Comparison of ENCODE assay signal across 8 cellular contexts in genomic region chr1:212455406-212456165, GRCh38. TPM values are rescaled to one million over a fixed set of nuclear protein-coding genes. Genes with fewer than 3 reads are reported as not detected.
DNase-seq lines count a peak whose midpoint lies in the region; ATAC-seq and TF ChIP-seq lines count a peak whose summit lies in the region.

No MANE protein-coding gene starts in this region.

- H3K4me3 ChIP-seq in cardiac fibroblast (replicated peaks in 1 of 2; ENCODE audit: low read depth in 2 of 2, low read length in 2 of 2) = no peak overlapping the region

- no peaks in the 10 kb centered on the region for H3K9me3 Mint-ChIP-seq in activated B cell treated with CpG ODN at 0.5 μM for 24 hours

- H3K27ac Mint-ChIP-seq in activated B cell treated with CpG ODN at 0.5 μM for 24 hours = no peak overlapping the region

- intact Hi-C loops in activated B cell treated with CpG ODN at 0.5 μM for 24 hours (cut with micrococcal nuclease) = loop anchor here (1.0 to 5.0 kb wide), 9 partner anchors 40 to 775 kb away; partner anchors contain the start of genes DTL and INTS7

- POLR2A ChIA-PET in activated B cell treated with CpG ODN at 0.5 μM for 24 hours (lab: Charles Lee) = interaction anchor here (0.5 to 1.8 kb wide), 5 partner anchors 41 to 385 kb away, joined by 3 to 8 read pairs (median 5); partner anchors contain the start of gene PACC1

- DNase-seq in EH (ENCODE audit: low read depth) (peak; percentile 80), NCI-H2196 (lab: John Stamatoyannopoulos, UW; ENCODE audit: unreplicated experiment) (peak; percentile 82), activated B cell treated with CpG ODN at 0.5 μM for 24 hours (peak; percentile 76), cardiac fibroblast (ENCODE audit: low read depth in 2 of 2) (peak; percentile 90 to 92), kidney glomerular epithelial cell (lab: John Stamatoyannopoulos, UW) (peak; percentile 45)
- peak; percentile 80 to 89 for DNase-seq in stimulated activated CD4-positive, alpha-beta T cell treated with anti-CD3 and anti-CD28 coated beads, Interleukin-1b, Interleukin-23, amount 100 ng/mL, for 4 hours (ENCODE audit: low read depth in 2 of 2)

- H3K36me3 Mint-ChIP-seq in activated B cell treated with CpG ODN at 0.5 μM for 24 hours (ENCODE audit: low read depth) = no peaks in the 10 kb centered on the region

- H3K27me3 Mint-ChIP-seq in activated B cell treated with CpG ODN at 0.5 μM for 24 hours = no peaks in the 10 kb centered on the region

- no peak overlapping the region for H3K4me3 Mint-ChIP-seq in activated B cell treated with CpG ODN at 0.5 μM for 24 hours

- ATAC-seq in HG02623 (IDR thresholded peaks at IDR 0.05; ENCODE audit: unreplicated experiment) = peak; percentile 43
- peak; percentile 83 for ATAC-seq in activated B cell treated with CpG ODN at 0.5 μM for 24 hours (ENCODE audit: low read depth)
- no peak for ATAC-seq in HG02678 (IDR thresholded peaks at IDR 0.05; ENCODE audit: unreplicated experiment)

- CTCF ChIA-PET in activated B cell treated with CpG ODN at 0.5 μM for 24 hours (lab: Charles Lee) = interaction anchor here (0.5 to 7.8 kb wide), 60 partner anchors 9 to 784 kb away, joined by 3 to 236 read pairs (median 4); partner anchors contain the start of genes DTL, INTS7, NENF and PACC1

- TF ChIP-seq CTCF in activated B cell treated with CpG ODN at 0.5 μM for 24 hours (IDR thresholded peaks at IDR 0.05) (peak; percentile 98), cardiac fibroblast (IDR thresholded peaks at IDR 0.05; ENCODE audit: low read depth, low read length) (peak; percentile 97)

- peaks cover 4% of the 10 kb centered on the region for H3K4me1 Mint-ChIP-seq in activated B cell treated with CpG ODN at 0.5 μM for 24 hours

RNA-seq across cellular contexts. Expression of gene NENF, which starts 22.9 kb away (rescaled TPM):
- 24.1 and 26.4 TPM in 2 replicates for total RNA-seq in activated B cell treated with CpG ODN at 0.5 μM for 24 hours

RNA-seq across cellular contexts. Expression of gene PACC1, which starts 40.9 kb away (rescaled TPM):
- 15.2 and 20.0 TPM in 2 replicates for total RNA-seq in activated B cell treated with CpG ODN at 0.5 μM for 24 hours
